18 cellular contexts compared by ENCODE assay signal in the genomic region with DNA sequence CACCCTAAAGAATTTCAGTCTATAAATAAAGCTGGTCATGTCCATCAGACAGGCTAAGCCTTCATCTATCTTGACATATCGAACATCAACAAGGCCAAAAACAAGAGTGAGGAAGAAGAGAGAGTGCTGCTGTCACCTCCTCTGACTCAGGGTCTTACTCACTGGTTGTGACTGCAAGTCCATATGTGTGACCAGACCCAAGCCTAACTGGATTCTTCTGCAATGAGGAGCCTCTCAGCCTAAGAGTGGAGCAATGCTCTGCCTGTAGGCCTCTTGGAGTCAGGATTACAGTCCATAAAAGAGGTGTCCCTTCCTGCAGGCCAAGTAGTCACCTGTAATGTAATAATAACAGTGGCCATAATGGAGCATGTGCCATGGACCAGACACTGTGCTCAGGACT.
"Had no signal": no experiment of that assay in that cellular context is flagged by ENCODE, and none has a peak within 500 bp of the region (broad histone marks: within the 10 kb centered on the region; RNA-seq: fewer than 3 reads in every experiment).

No MANE protein-coding gene starts in this region.

- H3K27ac ChIP-seq: cardiac muscle cell, heart right ventricle, thyroid gland, uterus had no signal

- FAIRE-seq: endothelial cell of umbilical vein, frontal cortex, TTC549 had no signal

- H3K4me1 ChIP-seq: heart right ventricle, thyroid gland, uterus had no signal

- H3K27me3 ChIP-seq: cardiac muscle cell, thyroid gland, uterus had no signal

- ATAC-seq: activated CD4-positive, alpha-beta T cell treated with anti-CD3 and anti-CD28 coated beads for 36 hours; heart right ventricle; left ventricle myocardium superior had no signal

- H3K9me3 ChIP-seq: heart right ventricle, thyroid gland, uterus had no signal

- DNase-seq: activated CD4-positive, alpha-beta T cell treated with anti-CD3 and anti-CD28 coated beads for 36 hours; activated CD4-positive, alpha-beta T cell treated with anti-CD3 and anti-CD28 coated beads, Interleukin-2, amount 50 U/mL, for 48 hours; activated gamma-delta T cell treated with Interleukin-2 at 50 U/mL for 16 hours; activated T-cell treated with anti-CD3 and anti-CD28 coated beads for 4 hours; effector memory CD4-positive, alpha-beta T cell; heart right ventricle; left ventricle myocardium superior; nephron progenitor cell; nucleus accumbens; posterior cingulate gyrus; stimulated activated CD8-positive, alpha-beta memory T cell treated with anti-CD3 and anti-CD28 coated beads, Interleukin-4, amount 100 ng/mL, for 48 hours; stimulated activated naive CD4-positive, alpha-beta T cell treated with Interleukin-2 at 50 U/mL for 16 hours; uterus had no signal

- H3K36me3 ChIP-seq: cardiac muscle cell, heart right ventricle, thyroid gland, uterus had no signal

- H3K4me3 ChIP-seq: cardiac muscle cell, heart right ventricle, thyroid gland, uterus had no signal
